In genomic region chr15:74010929-74011540, GRCh38 we compare ENCODE assay signal across 1 cellular context.
TF ChIP-seq lines count a peak whose summit lies in the region.

No MANE protein-coding gene starts in this region.

TF ChIP-seq in WTC11, 78 proteins besides CTCF, POLR2A, EP300 and RAD21 (continued from another document):
- TF ChIP-seq, protein P1, sequence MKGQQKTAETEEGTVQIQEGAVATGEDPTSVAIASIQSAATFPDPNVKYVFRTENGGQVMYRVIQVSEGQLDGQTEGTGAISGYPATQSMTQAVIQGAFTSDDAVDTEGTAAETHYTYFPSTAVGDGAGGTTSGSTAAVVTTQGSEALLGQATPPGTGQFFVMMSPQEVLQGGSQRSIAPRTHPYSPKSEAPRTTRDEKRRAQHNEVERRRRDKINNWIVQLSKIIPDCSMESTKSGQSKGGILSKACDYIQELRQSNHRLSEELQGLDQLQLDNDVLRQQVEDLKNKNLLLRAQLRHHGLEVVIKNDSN (CRISPR knock-in tag; IDR thresholded peaks at IDR 0.05), result no peak
- TF ChIP-seq, protein P2, sequence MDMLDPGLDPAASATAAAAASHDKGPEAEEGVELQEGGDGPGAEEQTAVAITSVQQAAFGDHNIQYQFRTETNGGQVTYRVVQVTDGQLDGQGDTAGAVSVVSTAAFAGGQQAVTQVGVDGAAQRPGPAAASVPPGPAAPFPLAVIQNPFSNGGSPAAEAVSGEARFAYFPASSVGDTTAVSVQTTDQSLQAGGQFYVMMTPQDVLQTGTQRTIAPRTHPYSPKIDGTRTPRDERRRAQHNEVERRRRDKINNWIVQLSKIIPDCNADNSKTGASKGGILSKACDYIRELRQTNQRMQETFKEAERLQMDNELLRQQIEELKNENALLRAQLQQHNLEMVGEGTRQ (CRISPR knock-in tag; IDR thresholded peaks at IDR 0.05), result no peak
- TF ChIP-seq ZNF423 (CRISPR knock-in tag; IDR thresholded peaks at IDR 0.05), result no peak
- TF ChIP-seq PRRX2 (CRISPR knock-in tag; IDR thresholded peaks at IDR 0.05), result no peak
